8 cellular contexts compared by ENCODE assay signal in the genomic region with DNA sequence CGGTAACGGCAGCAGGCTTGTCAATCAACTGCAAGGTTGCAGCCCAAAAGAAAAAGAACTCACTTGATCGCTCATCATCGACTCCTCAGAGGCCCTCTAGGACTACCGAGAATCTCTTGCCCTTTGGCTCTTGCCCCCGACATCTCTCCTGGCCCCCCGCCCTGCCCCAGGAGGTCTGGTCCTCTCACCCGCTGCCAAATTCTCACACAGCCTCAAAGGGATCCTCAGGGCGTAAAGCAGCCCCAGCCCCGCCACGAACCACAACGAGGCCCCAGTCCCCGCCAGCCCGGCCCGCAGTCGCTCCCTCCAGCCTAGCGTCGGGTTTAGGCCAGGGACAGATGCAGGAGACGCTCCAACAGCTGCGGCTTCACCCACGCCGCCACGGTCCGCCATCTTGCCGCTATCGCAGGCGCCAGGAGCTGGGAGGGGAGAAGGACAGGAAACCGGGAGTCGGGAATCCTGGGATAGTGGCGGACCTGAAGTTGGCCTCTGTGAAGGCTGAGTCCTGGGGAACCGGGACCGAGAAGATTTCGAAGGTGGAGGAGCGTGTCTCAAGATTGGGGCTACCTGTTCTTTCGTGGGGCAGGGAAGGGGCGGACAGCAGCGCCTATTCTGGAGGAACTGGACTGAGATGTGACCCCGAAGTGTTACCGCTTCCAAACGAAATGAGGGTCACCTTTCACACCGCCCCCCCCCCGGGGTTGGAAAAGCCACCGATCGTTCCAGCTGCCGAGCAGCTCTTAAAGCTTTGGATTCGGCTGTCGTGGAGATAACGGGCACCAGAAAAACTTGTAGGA. TPM values are rescaled to one million over a fixed set of nuclear protein-coding genes. Genes with fewer than 3 reads are reported as not detected.
DNase-seq lines count a peak whose midpoint lies in the region; ATAC-seq and TF ChIP-seq lines count a peak whose summit lies in the region.

A gene with protein sequence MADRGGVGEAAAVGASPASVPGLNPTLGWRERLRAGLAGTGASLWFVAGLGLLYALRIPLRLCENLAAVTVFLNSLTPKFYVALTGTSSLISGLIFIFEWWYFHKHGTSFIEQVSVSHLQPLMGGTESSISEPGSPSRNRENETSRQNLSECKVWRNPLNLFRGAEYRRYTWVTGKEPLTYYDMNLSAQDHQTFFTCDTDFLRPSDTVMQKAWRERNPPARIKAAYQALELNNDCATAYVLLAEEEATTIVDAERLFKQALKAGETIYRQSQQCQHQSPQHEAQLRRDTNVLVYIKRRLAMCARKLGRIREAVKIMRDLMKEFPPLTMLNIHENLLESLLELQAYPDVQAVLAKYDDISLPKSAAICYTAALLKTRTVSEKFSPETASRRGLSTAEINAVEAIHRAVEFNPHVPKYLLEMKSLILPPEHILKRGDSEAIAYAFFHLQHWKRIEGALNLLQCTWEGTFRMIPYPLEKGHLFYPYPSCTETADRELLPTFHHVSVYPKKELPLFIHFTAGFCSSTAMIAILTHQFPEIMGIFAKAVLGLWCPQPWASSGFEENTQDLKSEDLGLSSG (minus strand): TSS at position 421 of the 797 bp plus-strand sequence. CDS start 28 bp downstream, at position 393.

- H3K27ac ChIP-seq in esophagus muscularis mucosa (replicated peaks in 1 of 4) (peak within 1 kb of the TSS; percentile 88 to 97 (median 94)), muscle layer of colon (ENCODE audit: low read depth, low read length) (peak within 1 kb of the TSS; percentile 97)

- H3K9me3 Mint-ChIP-seq in activated T-helper 1 cell treated with anti-CD3 and anti-CD28 coated beads, Interleukin-12 subunit alpha, Interleukin-12 subunit beta, Interleukin-2, Interleukin-4 antibody, amounts not matched to agents 30 ng/mL and 10 ng/mL and 1 ng/mL, durations not matched to agents 14 hours and 24 hours and 36 hours = no peaks in the 10 kb centered on the region

- 0% methylated on average over 10 of the region's 48 CpGs for WGBS in esophagus muscularis mucosa

- H3K27ac Mint-ChIP-seq in activated T-helper 1 cell treated with anti-CD3 and anti-CD28 coated beads, Interleukin-12 subunit alpha, Interleukin-12 subunit beta, Interleukin-2, Interleukin-4 antibody, amounts not matched to agents 30 ng/mL and 10 ng/mL and 1 ng/mL, durations not matched to agents 14 hours and 24 hours and 36 hours = peak within 1 kb of the TSS; percentile 98

- peak within 1 kb of the TSS; percentile 95 for H3K9ac ChIP-seq in muscle layer of colon (ENCODE audit: low read length)

- DNase-seq in DMS79 treated with DMSO at 0.1 percent for 48 hours (lab: John Stamatoyannopoulos, UW) (peak; percentile 66), OCI-M1 (lab: John Stamatoyannopoulos, UW) (peak; percentile 76), esophagus muscularis mucosa (ENCODE audit: extremely low spot score) (peak; percentile 95)
- peak; percentile 52 for DNase-seq in activated T-helper 1 cell treated with anti-CD3 and anti-CD28 coated beads, Interleukin-12 subunit alpha, Interleukin-12 subunit beta, Interleukin-2, Interleukin-4 antibody, amounts not matched to agents 30 ng/mL and 10 ng/mL and 1 ng/mL, durations not matched to agents 14 hours and 24 hours and 36 hours (ENCODE audit: low spot score)
- DNase-seq in stimulated activated CD8-positive, alpha-beta memory T cell treated with anti-CD3 and anti-CD28 coated beads, Interleukin-7, amount 100 ng/mL, for 1 hour (ENCODE audit: low read depth in 2 of 2) = peak; percentile 29 to 31

- H3K4me1 Mint-ChIP-seq in activated T-helper 1 cell treated with anti-CD3 and anti-CD28 coated beads, Interleukin-12 subunit alpha, Interleukin-12 subunit beta, Interleukin-2, Interleukin-4 antibody, amounts not matched to agents 30 ng/mL and 10 ng/mL and 1 ng/mL, durations not matched to agents 14 hours and 24 hours and 36 hours (ENCODE audit: low read depth) = peaks cover 40% of the 10 kb centered on the region

- H3K27me3 ChIP-seq in esophagus muscularis mucosa = no peaks in the 10 kb centered on the region
- H3K27me3 ChIP-seq in muscle layer of colon (ENCODE audit: control insufficient read depth in 1 of 2, insufficient read depth in 2 of 2, low read length in 2 of 2) = no peaks in the 10 kb centered on the region

- H3K4me3 ChIP-seq in esophagus muscularis mucosa (peak within 1 kb of the TSS; percentile 74 to 95 (median 79)), muscle layer of colon (ENCODE audit: low read depth in 1 of 2, low read length in 2 of 2) (peak within 1 kb of the TSS; percentile 71 to 97)

- H3K36me3 ChIP-seq in esophagus muscularis mucosa (peaks cover 5 to 24% (median 15%) of the 10 kb centered on the region in 4 donors), muscle layer of colon (ENCODE audit: insufficient read depth, low read length) (peaks cover 10% of the 10 kb centered on the region)

- TF ChIP-seq CTCF in esophagus muscularis mucosa (IDR thresholded peaks at IDR 0.05) = no peak

- peaks cover 37 to 50% (median 48%) of the 10 kb centered on the region in 4 donors for H3K4me1 ChIP-seq in esophagus muscularis mucosa
- H3K4me1 ChIP-seq in muscle layer of colon (ENCODE audit: insufficient read depth, low read length) = peaks cover 28% of the 10 kb centered on the region

- no peak for TF ChIP-seq POLR2A in esophagus muscularis mucosa (IDR thresholded peaks at IDR 0.05; ENCODE audit: low read depth)

- ATAC-seq in HG03520 (IDR thresholded peaks at IDR 0.05; ENCODE audit: unreplicated experiment) (peak; percentile 1), GM19395 (IDR thresholded peaks at IDR 0.05; ENCODE audit: unreplicated experiment) (no peak)

- peaks cover 17% of the 10 kb centered on the region for H3K36me3 Mint-ChIP-seq in activated T-helper 1 cell treated with anti-CD3 and anti-CD28 coated beads, Interleukin-12 subunit alpha, Interleukin-12 subunit beta, Interleukin-2, Interleukin-4 antibody, amounts not matched to agents 30 ng/mL and 10 ng/mL and 1 ng/mL, durations not matched to agents 14 hours and 24 hours and 36 hours (ENCODE audit: low read depth)

- no peak for TF ChIP-seq EP300 in esophagus muscularis mucosa (IDR thresholded peaks at IDR 0.05)

- H3K27me3 Mint-ChIP-seq in activated T-helper 1 cell treated with anti-CD3 and anti-CD28 coated beads, Interleukin-12 subunit alpha, Interleukin-12 subunit beta, Interleukin-2, Interleukin-4 antibody, amounts not matched to agents 30 ng/mL and 10 ng/mL and 1 ng/mL, durations not matched to agents 14 hours and 24 hours and 36 hours (ENCODE audit: insufficient read depth) = no peaks in the 10 kb centered on the region

- peak within 1 kb of the TSS; percentile 98 for H3K4me3 Mint-ChIP-seq in activated T-helper 1 cell treated with anti-CD3 and anti-CD28 coated beads, Interleukin-12 subunit alpha, Interleukin-12 subunit beta, Interleukin-2, Interleukin-4 antibody, amounts not matched to agents 30 ng/mL and 10 ng/mL and 1 ng/mL, durations not matched to agents 14 hours and 24 hours and 36 hours

- intact Hi-C loops in activated T-helper 1 cell treated with anti-CD3 and anti-CD28 coated beads, Interleukin-12 subunit alpha, Interleukin-12 subunit beta, Interleukin-2, Interleukin-4 antibody, amounts not matched to agents 30 ng/mL and 10 ng/mL and 1 ng/mL, durations not matched to agents 14 hours and 24 hours and 36 hours (cut with micrococcal nuclease) = loop anchor here (1.0 to 5.0 kb wide), 7 partner anchors 55 to 1313 kb away; partner anchors contain the start of genes LRIG2, MOV10, PHTF1 and PPM1J
- intact Hi-C loops in esophagus muscularis mucosa (cut with DNase I) = loop anchor here (2.0 kb wide), 1 partner anchor 88 kb away; the partner anchor contains the start of gene RHOC

- H3K9me3 ChIP-seq in esophagus muscularis mucosa (no peaks in the 10 kb centered on the region), muscle layer of colon (ENCODE audit: low read length) (no peaks in the 10 kb centered on the region)

RNA-seq across cellular contexts. Expression of the gene that starts here (rescaled TPM):
- total RNA-seq in activated T-helper 1 cell treated with anti-CD3 and anti-CD28 coated beads, Interleukin-12 subunit alpha, Interleukin-12 subunit beta, Interleukin-2, Interleukin-4 antibody, amounts not matched to agents 30 ng/mL and 10 ng/mL and 1 ng/mL, durations not matched to agents 14 hours and 24 hours and 36 hours = 12.2 and 13.5 TPM in 2 replicates
- total RNA-seq in esophagus muscularis mucosa = 10 to 100 TPM; 12.9 to 23.0 (median 21.0) TPM

Comparison
In these comparisons a context has a peak if more than half of its experiments do, and no peak if none do; other contexts are left out.
1. DNase-seq: peak in every context shown above with its lines; median percentile 95 in esophagus muscularis mucosa; 76 in OCI-M1; 66 in DMS79 treated with DMSO at 0.1 percent for 48 hours; 52 in activated T-helper 1 cell treated with anti-CD3 and anti-CD28 coated beads, Interleukin-12 subunit alpha, Interleukin-12 subunit beta, Interleukin-2, Interleukin-4 antibody, amounts not matched to agents 30 ng/mL and 10 ng/mL and 1 ng/mL, durations not matched to agents 14 hours and 24 hours and 36 hours; 30 in stimulated activated CD8-positive, alpha-beta memory T cell treated with anti-CD3 and anti-CD28 coated beads, Interleukin-7, amount 100 ng/mL, for 1 hour.